ENCODE assay signal across 23 cellular contexts in the genomic region with DNA sequence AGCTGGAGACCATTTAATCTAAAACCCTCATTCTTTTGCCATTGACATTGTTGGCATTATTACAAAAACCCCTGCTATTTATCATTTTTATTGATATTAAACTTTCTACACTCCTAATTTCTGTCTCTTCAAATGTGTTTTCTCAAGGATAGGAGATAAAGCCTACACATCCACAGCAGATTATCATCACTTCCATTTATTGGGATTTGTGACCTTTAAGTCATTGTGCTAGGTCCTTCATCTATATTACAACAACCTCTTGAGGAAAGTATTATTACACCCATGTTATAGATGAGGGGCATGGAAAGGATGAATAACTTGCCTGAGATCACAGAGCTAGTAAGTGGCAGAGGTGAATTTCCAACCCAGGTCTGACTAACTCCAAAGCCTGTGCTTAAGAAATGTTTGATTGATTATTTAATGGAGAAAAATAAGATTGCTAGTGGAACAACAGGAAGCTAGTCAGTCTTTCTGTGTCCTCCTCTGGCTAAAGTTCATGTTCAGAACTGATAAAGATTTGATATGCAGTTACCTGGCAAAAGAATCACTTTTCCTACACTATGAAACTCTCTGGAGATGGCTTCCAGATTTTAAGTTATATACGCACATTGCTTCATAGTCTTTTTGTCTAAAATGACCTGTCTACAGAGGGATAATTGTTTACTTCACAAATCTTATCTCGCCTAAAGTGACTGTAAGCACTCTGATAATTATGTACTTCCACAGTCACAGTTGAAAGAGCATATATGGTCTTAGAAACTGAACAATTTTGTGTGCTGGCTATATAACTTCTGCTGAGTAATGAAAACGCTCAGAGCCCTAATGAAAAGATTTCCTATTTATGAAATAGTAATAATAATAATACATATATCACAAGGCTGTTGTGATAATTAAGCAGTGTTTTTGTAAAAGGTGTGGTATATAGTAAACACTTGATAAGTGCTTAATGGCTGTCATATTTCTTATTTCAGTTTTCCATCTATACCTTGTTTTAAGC. TPM values are rescaled to one million over a fixed set of nuclear protein-coding genes. Genes with fewer than 3 reads are reported as not detected.
DNase-seq lines count a peak whose midpoint lies in the region; ATAC-seq, FAIRE-seq and TF ChIP-seq lines count a peak whose summit lies in the region.
"Had no signal": no experiment of that assay in that cellular context is flagged by ENCODE, and none has a peak within 500 bp of the region (broad histone marks: within the 10 kb centered on the region; RNA-seq: fewer than 3 reads in every experiment).

No MANE protein-coding gene starts in this region.

- FAIRE-seq in pancreas (lab: Jason Lieb, UNC): no peak
- FAIRE-seq: G401.6, GM12891 had no signal

- no peaks in the 10 kb centered on the region for H3K27me3 Mint-ChIP-seq in activated naive CD8-positive, alpha-beta T cell treated with anti-CD3 and anti-CD28 coated beads, Interleukin-2, amount 50 U/mL, for 24 hours
- H3K27me3 Mint-ChIP-seq in activated naive CD8-positive, alpha-beta T cell treated with anti-CD3 and anti-CD28 coated beads for 36 hours: no peaks in the 10 kb centered on the region
- H3K27me3 Mint-ChIP-seq: B cell; CD4-positive, alpha-beta T cell had no signal

- DNase-seq in activated naive CD8-positive, alpha-beta T cell treated with anti-CD3 and anti-CD28 coated beads, Interleukin-2, amount 50 U/mL, for 24 hours: no peak
- DNase-seq in activated naive CD8-positive, alpha-beta T cell treated with anti-CD3 and anti-CD28 coated beads for 36 hours: no peak
- DNase-seq in left colon (no peak), pancreas (no peak)
- DNase-seq: ACHN; C1 segment of cervical spinal cord; CD4-positive, alpha-beta T cell; DMS153; DMS79 treated with DMSO at 0.1 percent for 48 hours; EL; GOT3; H9 had no signal

- H3K4me3 ChIP-seq in pancreas: no peak overlapping the region

- TF ChIP-seq CTCF in pancreas (IDR thresholded peaks at IDR 0.05): no peak

- peaks cover 3% of the 10 kb centered on the region for H3K4me1 Mint-ChIP-seq in activated naive CD8-positive, alpha-beta T cell treated with anti-CD3 and anti-CD28 coated beads, Interleukin-2, amount 50 U/mL, for 24 hours
- no peaks in the 10 kb centered on the region for H3K4me1 Mint-ChIP-seq in activated naive CD8-positive, alpha-beta T cell treated with anti-CD3 and anti-CD28 coated beads for 36 hours

- H3K9me3 Mint-ChIP-seq in activated naive CD8-positive, alpha-beta T cell treated with anti-CD3 and anti-CD28 coated beads, Interleukin-2, amount 50 U/mL, for 24 hours: no peaks in the 10 kb centered on the region
- no peaks in the 10 kb centered on the region for H3K9me3 Mint-ChIP-seq in activated naive CD8-positive, alpha-beta T cell treated with anti-CD3 and anti-CD28 coated beads for 36 hours
- H3K9me3 Mint-ChIP-seq: CD4-positive, alpha-beta T cell; H9; IgD-negative memory B cell had no signal

- H3K36me3 Mint-ChIP-seq in activated naive CD8-positive, alpha-beta T cell treated with anti-CD3 and anti-CD28 coated beads, Interleukin-2, amount 50 U/mL, for 24 hours (ENCODE audit: low read depth): no peaks in the 10 kb centered on the region
- peaks cover 3% of the 10 kb centered on the region for H3K36me3 Mint-ChIP-seq in activated naive CD8-positive, alpha-beta T cell treated with anti-CD3 and anti-CD28 coated beads for 36 hours

- WGBS in pancreas, 2 donors: 32 to 41% methylated on average over 3 of the region's 3 CpGs

- H3K9me3 ChIP-seq in pancreas: no peaks in the 10 kb centered on the region

- no peaks in the 10 kb centered on the region for H3K36me3 ChIP-seq in pancreas

- H3K4me1 ChIP-seq in pancreas: peaks cover 25 to 46% (median 36%) of the 10 kb centered on the region in 3 donors

- intact Hi-C loops in left colon (cut with DNase I, micrococcal nuclease) (no loop called here), pancreas (cut with DNase I) (no loop called here)

- H3K27me3 ChIP-seq in pancreas: no peaks in the 10 kb centered on the region

- H3K27ac Mint-ChIP-seq in activated naive CD8-positive, alpha-beta T cell treated with anti-CD3 and anti-CD28 coated beads, Interleukin-2, amount 50 U/mL, for 24 hours: peak overlapping the region; percentile 22
- H3K27ac Mint-ChIP-seq in activated naive CD8-positive, alpha-beta T cell treated with anti-CD3 and anti-CD28 coated beads for 36 hours: no peak overlapping the region
- H3K27ac Mint-ChIP-seq: B cell; CD4-positive, alpha-beta T cell; H9; IgD-negative memory B cell had no signal

- H3K4me3 Mint-ChIP-seq in activated naive CD8-positive, alpha-beta T cell treated with anti-CD3 and anti-CD28 coated beads, Interleukin-2, amount 50 U/mL, for 24 hours: no peak overlapping the region
- H3K4me3 Mint-ChIP-seq in activated naive CD8-positive, alpha-beta T cell treated with anti-CD3 and anti-CD28 coated beads for 36 hours: no peak overlapping the region
- H3K4me3 Mint-ChIP-seq: B cell; CD4-positive, alpha-beta T cell; H9; IgD-negative memory B cell had no signal

- H3K27ac ChIP-seq in pancreas: peak overlapping the region in 2 of 4 donors; percentile 20
- H3K27ac ChIP-seq: 22Rv1, HL-60, KMS-11 had no signal

- ATAC-seq in activated naive CD8-positive, alpha-beta T cell treated with anti-CD3 and anti-CD28 coated beads, Interleukin-2, amount 50 U/mL, for 24 hours: no peak
- ATAC-seq in left colon (peak; percentile 47), pancreas (peak in 3 of 4 donors; percentile 28 to 60 (median 51)), HG02884 (IDR thresholded peaks at IDR 0.05; ENCODE audit: unreplicated experiment) (no peak), GM19395 (IDR thresholded peaks at IDR 0.05; ENCODE audit: unreplicated experiment) (no peak), HG03039 (IDR thresholded peaks at IDR 0.05; ENCODE audit: unreplicated experiment) (no peak), GM18870 (IDR thresholded peaks at IDR 0.05; ENCODE audit: unreplicated experiment) (no peak)

RNA-seq across cellular contexts. Expression of gene FMO5, which starts 15.0 kb away (rescaled TPM):
- under 1 TPM; 0.22 to 0.31 TPM for total RNA-seq in activated naive CD8-positive, alpha-beta T cell treated with anti-CD3 and anti-CD28 coated beads for 36 hours
- 100 to 1,000 TPM in 1 of 2 donors, 10 to 100 TPM in 1; 65.9 to 100 TPM for total RNA-seq in left colon
- 10 to 100 TPM in 5 of 6 donors, 1 to 10 TPM in 1; 7.5 to 32.5 (median 14.6) TPM for total RNA-seq in pancreas
- 10 to 100 TPM; 12.2 to 19.0 TPM for polyA plus RNA-seq in pancreas

RNA-seq across cellular contexts. Expression of gene CHD1L, which starts 32.4 kb away (rescaled TPM):
- 10 to 100 TPM; 65.9 to 70.0 TPM for total RNA-seq in activated naive CD8-positive, alpha-beta T cell treated with anti-CD3 and anti-CD28 coated beads for 36 hours
- total RNA-seq in left colon: 10 to 100 TPM; 34.9 to 37.4 TPM
- total RNA-seq in pancreas: 10 to 100 TPM in 4 of 6 donors, 1 to 10 TPM in 2; 6.6 to 17.0 (median 11.8) TPM
- polyA plus RNA-seq in pancreas: 10 to 100 TPM; 10.4 to 15.2 TPM

RNA-seq across cellular contexts. Expression of gene PRKAB2, which starts 37.9 kb away (rescaled TPM):
- total RNA-seq in activated naive CD8-positive, alpha-beta T cell treated with anti-CD3 and anti-CD28 coated beads for 36 hours: 1 to 10 TPM; 5.9 to 6.0 TPM
- total RNA-seq in left colon (10 to 100 TPM; 12.2 to 23.9 TPM), pancreas (10 to 100 TPM in 5 of 6 donors, 1 to 10 TPM in 1; 6.3 to 15.1 (median 12.3) TPM)
- polyA plus RNA-seq in pancreas: 1 to 10 TPM; 6.5 to 8.1 TPM

Comparison
In these comparisons a context has a peak if more than half of its experiments do, and no peak if none do; other contexts are left out.
1. ATAC-seq: peak in left colon (single experiment) and pancreas (3 of 4); none in activated naive CD8-positive, alpha-beta T cell treated with anti-CD3 and anti-CD28 coated beads, Interleukin-2, amount 50 U/mL, for 24 hours (single experiment), HG02884 (single experiment), GM19395 (single experiment), HG03039 (single experiment) and GM18870 (single experiment).
2. RNA of gene FMO5, which starts 15.0 kb away (total RNA-seq): 65.9 to 100 TPM in left colon and 7.5 to 32.5 TPM in pancreas; 0.22 to 0.31 TPM in activated naive CD8-positive, alpha-beta T cell treated with anti-CD3 and anti-CD28 coated beads for 36 hours; every median in the first group is over 4 times any median in the second.